ENCODE assay signal across 14 cellular contexts in genomic region chr1:17575786-17576584, GRCh38. TPM values are rescaled to one million over a fixed set of nuclear protein-coding genes. Genes with fewer than 3 reads are reported as not detected.
DNase-seq lines count a peak whose midpoint lies in the region; ATAC-seq and TF ChIP-seq lines count a peak whose summit lies in the region.
"Had no signal": no experiment of that assay in that cellular context is flagged by ENCODE, and none has a peak within 500 bp of the region (broad histone marks: within the 10 kb centered on the region; RNA-seq: fewer than 3 reads in every experiment).

No MANE protein-coding gene starts in this region.

- CTCF ChIA-PET in Caco-2 (lab: Charles Lee) (interaction anchor here (0.6 to 4.7 kb wide), 6 partner anchors 10 to 51 kb away, joined by 3 to 76 read pairs (median 16); no protein-coding TSS in a partner anchor), T-cell (lab: Charles Lee) (no interaction called here)

- H3K9me3 Mint-ChIP-seq in Caco-2 (ENCODE audit: unreplicated experiment) (no peaks in the 10 kb centered on the region), progenitor cell of endocrine pancreas (ENCODE audit: low read depth) (no peaks in the 10 kb centered on the region), T-cell (no peaks in the 10 kb centered on the region)

- ATAC-seq in T-cell (replicated peaks in 1 of 4): no peak
- no peak for ATAC-seq in HG03175 (IDR thresholded peaks at IDR 0.05; ENCODE audit: unreplicated experiment)
- ATAC-seq: lower lobe of right lung had no signal

- intact Hi-C loops in Caco-2 (cut with micrococcal nuclease; ENCODE audit: unreplicated experiment): loop anchor here (2.0 kb wide), 1 partner anchor 81 kb away; no protein-coding TSS in a partner anchor

- no peaks in the 10 kb centered on the region; the same call in 1 of the 2 replicates for H3K36me3 ChIP-seq in Caco-2 (ENCODE audit: control insufficient read depth, insufficient read depth, low read length)
- H3K36me3 ChIP-seq in right atrium auricular region: no peaks in the 10 kb centered on the region
- H3K36me3 ChIP-seq: lower lobe of right lung had no signal

- peak in 1 of 2 experiments; percentile 22 for DNase-seq in Caco-2
- peak; percentile 40 for DNase-seq in SW480 (ENCODE audit: low spot score)
- no peak for DNase-seq in right atrium auricular region (ENCODE audit: low spot score)
- DNase-seq in progenitor cell of endocrine pancreas (ENCODE audit: low spot score, unreplicated experiment): no peak
- DNase-seq in activated CD4-positive, alpha-beta T cell treated with anti-CD3 and anti-CD28 coated beads, Interleukin-2, amount 50 U/mL, for 4 hours: no peak
- no peak for DNase-seq in T-cell
- DNase-seq in islet precursor cell: no peak
- DNase-seq: activated naive CD4-positive, alpha-beta T cell treated with anti-CD3 and anti-CD28 coated beads, Interleukin-2, amount 50 U/mL, for 16 hours; DMS 273 treated with DMSO at 0.1 percent for 48 hours; lower lobe of right lung; NCI-H2107 had no signal

- H3K4me1 Mint-ChIP-seq in Caco-2 (ENCODE audit: low read depth, unreplicated experiment): peaks cover 25% of the 10 kb centered on the region
- peaks cover 55% of the 10 kb centered on the region for H3K4me1 Mint-ChIP-seq in progenitor cell of endocrine pancreas (ENCODE audit: low read depth)
- peaks cover 0 to 5% (median 0%) of the 10 kb centered on the region in 3 donors for H3K4me1 Mint-ChIP-seq in T-cell

- H3K27me3 Mint-ChIP-seq in Caco-2 (ENCODE audit: insufficient read depth, unreplicated experiment) (no peaks in the 10 kb centered on the region), progenitor cell of endocrine pancreas (peaks cover 3% of the 10 kb centered on the region), T-cell (peaks cover 6% of the 10 kb centered on the region in 2 donors)

- H3K4me3 ChIP-seq in Caco-2 (ENCODE audit: low read depth, low read length) (no peak overlapping the region), right atrium auricular region (no peak overlapping the region)
- H3K4me3 ChIP-seq: lower lobe of right lung had no signal

- TF ChIP-seq CTCF in Caco-2 (IDR thresholded peaks at IDR 0.05; ENCODE audit: insufficient read depth in 1 of 2, low read depth in 1 of 2, low read length in 1 of 2, severe bottlenecking in 1 of 2, unreplicated experiment in 1 of 2): no peak
- no peak for TF ChIP-seq CTCF in right atrium auricular region (IDR thresholded peaks at IDR 0.05)
- TF ChIP-seq CTCF in progenitor cell of endocrine pancreas (IDR thresholded peaks at IDR 0.05; ENCODE audit: unreplicated experiment): no peak

- peak overlapping the region; percentile 65 for H3K27ac Mint-ChIP-seq in Caco-2 (ENCODE audit: unreplicated experiment)
- peak overlapping the region; percentile 90 for H3K27ac Mint-ChIP-seq in progenitor cell of endocrine pancreas
- H3K27ac Mint-ChIP-seq in T-cell: no peak overlapping the region

- H3K27me3 ChIP-seq in Caco-2 (replicated peaks; ENCODE audit: control insufficient read depth, insufficient read depth, low read length) (no peaks in the 10 kb centered on the region), right atrium auricular region (no peaks in the 10 kb centered on the region)

- H3K4me3 Mint-ChIP-seq in Caco-2 (ENCODE audit: unreplicated experiment) (no peak overlapping the region), progenitor cell of endocrine pancreas (ENCODE audit: low read depth) (peak overlapping the region; percentile 19), T-cell (no peak overlapping the region)

- H3K27ac ChIP-seq in right atrium auricular region: peak overlapping the region; percentile 55 to 96
- H3K27ac ChIP-seq: epithelial cell of prostate, lower lobe of right lung, VCaP had no signal

- no TSS peak for BruUV-seq in Caco-2 (replicated peaks; lab: Mats Ljungman, UMichigan)

- H3K4me1 ChIP-seq in Caco-2: peaks cover 43% of the 10 kb centered on the region
- peaks cover 0 to 47% of the 10 kb centered on the region in 2 donors for H3K4me1 ChIP-seq in right atrium auricular region

- H3K9me3 ChIP-seq in Caco-2 (no peaks in the 10 kb centered on the region), right atrium auricular region (no peaks in the 10 kb centered on the region)
- H3K9me3 ChIP-seq: lower lobe of right lung had no signal

- POLR2A ChIA-PET in Caco-2 (lab: Charles Lee): interaction anchor here (0.9 to 1.7 kb wide), 2 partner anchors 21 kb away, joined by 4 to 9 read pairs; no protein-coding TSS in a partner anchor
- POLR2A ChIA-PET in T-cell (lab: Charles Lee): no interaction called here

- no peaks in the 10 kb centered on the region for H3K36me3 Mint-ChIP-seq in Caco-2 (ENCODE audit: insufficient read depth, unreplicated experiment)
- H3K36me3 Mint-ChIP-seq in progenitor cell of endocrine pancreas (ENCODE audit: insufficient read depth): no peaks in the 10 kb centered on the region
- H3K36me3 Mint-ChIP-seq in T-cell: no peaks in the 10 kb centered on the region

RNA-seq across cellular contexts. Expression of gene ARHGEF10L, which starts 36.5 kb away (rescaled TPM):
- total RNA-seq in Caco-2 (2022): 31.3 and 34.0 TPM in 2 replicates
- 10 to 100 TPM; 49.3 to 52.2 TPM for total RNA-seq in right atrium auricular region
- total RNA-seq in progenitor cell of endocrine pancreas: 28.0 and 31.3 TPM in 2 replicates
- total RNA-seq in T-cell: under 1 TPM in 3 of 5 donors, not detected in 2; 0.12 to 0.30 (median 0.22) TPM

Comparison
In these comparisons a context has a peak if more than half of its experiments do, and no peak if none do; other contexts are left out.
1. H3K27ac Mint-ChIP-seq: peak in Caco-2 (single experiment) and progenitor cell of endocrine pancreas (single experiment); none in T-cell (0 of 2).
2. RNA of gene ARHGEF10L, which starts 36.5 kb away (total RNA-seq): 49.3 to 52.2 TPM in right atrium auricular region, 31.3 to 34.0 TPM in Caco-2 and 28.0 to 31.3 TPM in progenitor cell of endocrine pancreas; 0.12 to 0.30 TPM in T-cell; every median in the first group is over 10 times any median in the second.